In genomic region chr18:68791801-68792200, GRCh38 we compare ENCODE assay signal across 27 cellular contexts. TPM values are rescaled to one million over a fixed set of nuclear protein-coding genes. Genes with fewer than 3 reads are reported as not detected.
DNase-seq lines count a peak whose midpoint lies in the region; ATAC-seq lines count a peak whose summit lies in the region.
"Had no signal": no experiment of that assay in that cellular context is flagged by ENCODE, and none has a peak within 500 bp of the region (broad histone marks: within the 10 kb centered on the region; RNA-seq: fewer than 3 reads in every experiment).

No MANE protein-coding gene starts in this region.

- in situ Hi-C loops in GM23248 (cut with MboI), result no loop called here

- H3K18ac ChIP-seq in trophoblast cell (ENCODE audit: low read length), result no peak overlapping the region

- 0 out of 2 replicates have a peak, but pooled peaks cover 6% of the 10 kb centered on the region for H3K9me2 ChIP-seq in GM23248 (ENCODE audit: insufficient read depth)

- H3K4me3 ChIP-seq in GM23248, result no peak overlapping the region
- H3K4me3 ChIP-seq in right cardiac atrium (ENCODE audit: low read length), result no peak overlapping the region
- no peak overlapping the region for H3K4me3 ChIP-seq in trophoblast cell (ENCODE audit: low read depth, low read length)
- H3K4me3 ChIP-seq: body of pancreas, esophagus muscularis mucosa, pancreas, stomach, tibial artery had no signal

- H4K12ac ChIP-seq in trophoblast cell (ENCODE audit: low read depth, low read length), result no peak overlapping the region

- DNase-seq in GM23248 (peak; percentile 17), NCI-H526 treated with DMSO at 0.1 percent for 48 hours (lab: John Stamatoyannopoulos, UW) (peak; percentile 66), right cardiac atrium (peak in 2 of 3 donors; percentile 12 to 41), trophoblast cell (peak; percentile 56 to 57), NK-92 (lab: John Stamatoyannopoulos, UW; ENCODE audit: unreplicated experiment) (no peak), SIG-M5 treated with dmso at 0.1 percent for 504 hours (lab: John Stamatoyannopoulos, UW; ENCODE audit: unreplicated experiment) (no peak)
- DNase-seq: activated CD4-positive, alpha-beta T cell treated with anti-CD3 and anti-CD28 coated beads for 36 hours; activated naive CD4-positive, alpha-beta T cell; activated T-cell treated with anti-CD3 and anti-CD28 coated beads, Interleukin-2, amount 50 U/mL, for 24 hours; body of pancreas; DMS153; glutamatergic neuron; KBM-7; left cardiac atrium; MM.1S; NCI-H1694; NCI-H2171; NCI-H524; pancreas; stimulated activated CD8-positive, alpha-beta memory T cell treated with anti-CD3 and anti-CD28 coated beads, Interleukin-4, amount 100 ng/mL, for 48 hours; stomach; tibial artery had no signal

- H3K9ac ChIP-seq in GM23248 (no peak overlapping the region), trophoblast cell (ENCODE audit: low read length) (no peak overlapping the region)

- H3K36me3 ChIP-seq in GM23248 (ENCODE audit: low read depth), result no peaks in the 10 kb centered on the region
- no peaks in the 10 kb centered on the region for H3K36me3 ChIP-seq in trophoblast cell (ENCODE audit: control insufficient read depth in 1 of 2, insufficient read depth in 2 of 2, low read length in 2 of 2)
- H3K36me3 ChIP-seq: esophagus muscularis mucosa, pancreas, stomach, tibial artery had no signal

- H3K9me3 ChIP-seq in GM23248 (ENCODE audit: low read depth) (no peaks in the 10 kb centered on the region), right cardiac atrium (ENCODE audit: control insufficient read depth, low read length) (no peaks in the 10 kb centered on the region), trophoblast cell (ENCODE audit: insufficient read depth, low read depth, low read length) (no peaks in the 10 kb centered on the region)
- H3K9me3 ChIP-seq: body of pancreas, esophagus muscularis mucosa, pancreas, stomach, tibial artery had no signal

- no peaks in the 10 kb centered on the region for H4K20me1 ChIP-seq in GM23248 (ENCODE audit: insufficient read depth)

- H4K8ac ChIP-seq in trophoblast cell (ENCODE audit: low read depth, low read length), result no peak overlapping the region

- H2BK12ac ChIP-seq in trophoblast cell (ENCODE audit: low read length), result no peak overlapping the region

- ATAC-seq in right cardiac atrium, result peak; percentile 26 to 51
- no peak for ATAC-seq in GM18858 (IDR thresholded peaks at IDR 0.05; ENCODE audit: unreplicated experiment)
- ATAC-seq: activated CD4-positive, alpha-beta T cell treated with anti-CD3 and anti-CD28 coated beads for 36 hours; body of pancreas; natural killer cell treated with Interleukin-12 subunit alpha and Interleukin-12 subunit beta and Interleukin-15 and Interleukin-18, amount 100 ng/mL, for 72 hours; pancreas; sciatic nerve had no signal

- H3K4me2 ChIP-seq in GM23248 (ENCODE audit: unreplicated experiment) (no peak overlapping the region), trophoblast cell (ENCODE audit: low read length) (no peak overlapping the region)

- H2BK5ac ChIP-seq in trophoblast cell (ENCODE audit: low read depth, low read length, poor library complexity), result no peak overlapping the region

- no peak overlapping the region for H2BK120ac ChIP-seq in trophoblast cell (ENCODE audit: insufficient read depth, low read length, poor library complexity)

- no peaks in the 10 kb centered on the region for H3F3A ChIP-seq in GM23248 (ENCODE audit: insufficient read depth)

- H4K91ac ChIP-seq in trophoblast cell (ENCODE audit: low read depth, low read length), result no peak overlapping the region

- H3K23ac ChIP-seq in trophoblast cell (ENCODE audit: low read length), result no peak overlapping the region

- H2AFZ ChIP-seq in GM23248, result no peak overlapping the region
- H2AFZ ChIP-seq in trophoblast cell (ENCODE audit: insufficient read depth, low read length, poor library complexity), result no peak overlapping the region

- H3K79me1 ChIP-seq in trophoblast cell (ENCODE audit: low read length), result no peaks in the 10 kb centered on the region

- H3K4ac ChIP-seq in trophoblast cell (ENCODE audit: low read depth, low read length), result no peak overlapping the region

- H3K79me2 ChIP-seq in GM23248 (ENCODE audit: insufficient read depth) (no peaks in the 10 kb centered on the region), trophoblast cell (ENCODE audit: control insufficient read depth, insufficient read depth, low read length, poor library complexity) (no peaks in the 10 kb centered on the region)

- intact Hi-C loops in right cardiac atrium (cut with DNase I), result no loop called here

- no peaks in the 10 kb centered on the region for H3K27me3 ChIP-seq in GM23248 (replicated peaks; ENCODE audit: insufficient read depth)
- H3K27me3 ChIP-seq in right cardiac atrium (ENCODE audit: control insufficient read depth, insufficient read depth), result no peaks in the 10 kb centered on the region
- no peaks in the 10 kb centered on the region for H3K27me3 ChIP-seq in trophoblast cell (ENCODE audit: insufficient read depth, low read length)
- H3K27me3 ChIP-seq: body of pancreas, esophagus muscularis mucosa, pancreas, stomach, tibial artery had no signal

- no peak overlapping the region for H3K27ac ChIP-seq in GM23248
- no peak overlapping the region for H3K27ac ChIP-seq in right cardiac atrium (ENCODE audit: low read length)
- H3K27ac ChIP-seq in trophoblast cell (ENCODE audit: low read depth, low read length), result no peak overlapping the region
- H3K27ac ChIP-seq: body of pancreas, esophagus muscularis mucosa, pancreas, stomach, tibial artery had no signal

- whole genome bisulfite sequencing in GM23248 (ENCODE audit: low coverage in 1 of 2, low lambda C conversion rate in 2 of 2, missing lambda C conversion rate in 2 of 2), 2 experiments, result 75 to 83% methylated on average over 2 of the region's 2 CpGs
- 50% methylated on average over 2 of the region's 2 CpGs for WGBS in right cardiac atrium
- WGBS in trophoblast cell (ENCODE audit: extremely low coverage, insufficient coverage, insufficient read length), result no CpG with 5 or more reads among the region's 2 CpGs

- no peak overlapping the region for H3K14ac ChIP-seq in trophoblast cell (ENCODE audit: low read length)

- H3K4me1 ChIP-seq in GM23248 (ENCODE audit: insufficient read depth) (peaks cover under 1% of the 10 kb centered on the region; the same call in 1 of the 2 replicates), right cardiac atrium (ENCODE audit: control insufficient read depth, insufficient read depth, low read length) (no peaks in the 10 kb centered on the region), trophoblast cell (ENCODE audit: control insufficient read depth in 1 of 2, insufficient read depth in 2 of 2, low read length in 2 of 2) (no peaks in the 10 kb centered on the region)
- H3K4me1 ChIP-seq: body of pancreas, esophagus muscularis mucosa, pancreas, stomach had no signal

- no peak overlapping the region for H2AK5ac ChIP-seq in trophoblast cell (ENCODE audit: low read length)

RNA-seq across cellular contexts. Expression of gene CCDC102B, which starts 6.1 kb away (rescaled TPM):
- total RNA-seq in GM23248 (2014; rRNA removed; shearing (Covaris generic)), result 0.89 and 3.2 TPM in 2 replicates
- polyA plus RNA-seq in GM23248 (2016; fragmentation: Nextera tagmentation; extraction: Ambion mirVana) (0.56 and 1.7 TPM in 2 replicates), right cardiac atrium (5.8 TPM)
- total RNA-seq in right cardiac atrium, result 10 to 100 TPM in 3 of 4 donors, 1 to 10 TPM in 1; 8.4 to 10.8 (median 10.5) TPM
- 1.3 and 1.6 TPM in 2 replicates for polyA plus RNA-seq in trophoblast cell (2013)
- total RNA-seq: HT-29 had no signal

Comparison
In these comparisons a context has a peak if more than half of its experiments do, and no peak if none do; other contexts are left out.
1. DNase-seq: peak in GM23248 (single experiment), NCI-H526 treated with DMSO at 0.1 percent for 48 hours (single experiment), right cardiac atrium (2 of 3) and trophoblast cell (2 of 2); none in NK-92 (single experiment) and SIG-M5 treated with dmso at 0.1 percent for 504 hours (single experiment).